In the genomic region with DNA sequence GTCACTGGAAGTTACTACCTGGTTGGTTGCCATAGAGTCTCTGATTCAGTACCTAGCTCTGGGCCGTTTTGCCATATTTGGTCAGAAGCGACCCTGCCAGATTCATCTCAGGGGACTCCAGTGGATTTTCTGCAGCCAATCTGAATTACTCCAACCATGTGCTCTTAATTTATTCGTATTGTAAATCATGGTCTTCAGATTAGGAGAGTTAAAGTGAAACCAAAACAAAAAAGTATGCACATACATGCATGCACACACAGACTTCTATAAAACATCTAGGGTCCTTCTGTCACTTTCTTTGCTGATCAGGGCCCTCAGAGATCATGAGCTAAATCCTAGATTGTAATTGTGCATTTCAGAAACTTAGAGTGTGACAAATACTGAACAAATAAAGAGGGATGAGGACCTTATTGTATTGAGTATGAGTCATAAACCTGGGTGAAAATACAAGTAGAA, we compare ENCODE assay signal across 16 cellular contexts.
DNase-seq lines count a peak whose midpoint lies in the region; ATAC-seq and TF ChIP-seq lines count a peak whose summit lies in the region.
"Had no signal": no experiment of that assay in that cellular context is flagged by ENCODE, and none has a peak within 500 bp of the region (broad histone marks: within the 10 kb centered on the region; RNA-seq: fewer than 3 reads in every experiment).

No MANE protein-coding gene starts in this region.

- no peak overlapping the region for H3K9ac ChIP-seq in PC-3 (ENCODE audit: low read length)

- H3K79me2 ChIP-seq in PC-3 (ENCODE audit: low read length): no peaks in the 10 kb centered on the region
- H3K79me2 ChIP-seq in GM23338 (replicated peaks; ENCODE audit: insufficient read depth): no peaks in the 10 kb centered on the region

- TF ChIP-seq CTCF in AG09319 (IDR thresholded peaks at IDR 0.05; ENCODE audit: low read depth, low read length) (no peak), PC-3 (conservative IDR thresholded peaks at IDR 0.05; ENCODE audit: low read depth, low read length) (no peak), GM23338 (conservative IDR thresholded peaks at IDR 0.05; ENCODE audit: low read depth in 2 of 2) (no peak)

- H3K9me3 ChIP-seq in PC-3 (ENCODE audit: low read length): no peaks in the 10 kb centered on the region
- H3K9me3 ChIP-seq: BE2C, ovary, thoracic aorta had no signal

- H3K4me1 Mint-ChIP-seq in GM23338: peaks cover 10% of the 10 kb centered on the region

- H3K27ac ChIP-seq in PC-3 (ENCODE audit: low read length): peak overlapping the region; percentile 37
- H3K27ac ChIP-seq in GM23338 (ENCODE audit: low read depth): no peak overlapping the region
- H3K27ac ChIP-seq: ovary, thoracic aorta had no signal

- H3K9me2 ChIP-seq in PC-3 (replicated peaks; ENCODE audit: low read length): no peaks in the 10 kb centered on the region
- 0 out of 2 replicates have a peak, but pooled peaks cover 3% of the 10 kb centered on the region for H3K9me2 ChIP-seq in GM23338 (ENCODE audit: insufficient read depth)

- DNase-seq in AG09319 (ENCODE audit: extremely low read depth, low read depth) (peak; percentile 27), H4 (ENCODE audit: low spot score) (peak; percentile 15), PC-3 (peak; percentile 63), fibroblast of peridontal ligament (ENCODE audit: extremely low read depth) (peak; percentile 87), GM23338 (ENCODE audit: low spot score) (no peak), NCI-H187 (lab: John Stamatoyannopoulos, UW) (no peak)
- DNase-seq: activated CD4-positive, alpha-beta T cell treated with anti-CD3 and anti-CD28 coated beads, Interleukin-2, amount 50 U/mL, for 48 hours; BE2C; NCI-H187 treated with DMSO at 0.1 percent for 48 hours; ovary had no signal

- H3K27ac Mint-ChIP-seq in GM23338: no peak overlapping the region
- H3K27ac Mint-ChIP-seq: activated T-helper 2 cell treated with anti-CD3 and anti-CD28 coated beads, Interferon-gamma antibody, Interleukin-2, Interleukin-4, amounts not matched to agents 10 μg/mL and 5 μg/mL and 100 μg/mL, durations not matched to agents 14 hours and 24 hours and 36 hours; mesothelial cell of epicardium had no signal

- intact Hi-C loops in PC-3 (cut with micrococcal nuclease): no loop called here

- H3K27me3 ChIP-seq in PC-3 (ENCODE audit: low read length) (no peaks in the 10 kb centered on the region), GM23338 (ENCODE audit: insufficient read depth) (no peaks in the 10 kb centered on the region)
- H3K27me3 ChIP-seq: BE2C, ovary had no signal

- peak overlapping the region; percentile 71 for H3K4me2 ChIP-seq in PC-3 (ENCODE audit: low read length)
- H3K4me2 ChIP-seq in GM23338: no peak overlapping the region

- H3K27me3 Mint-ChIP-seq in GM23338 (ENCODE audit: insufficient read depth, low read depth, poor library complexity): no peaks in the 10 kb centered on the region

- no peaks in the 10 kb centered on the region for H3F3A ChIP-seq in PC-3 (ENCODE audit: low read length, unreplicated experiment)
- no peaks in the 10 kb centered on the region for H3F3A ChIP-seq in GM23338 (replicated peaks; ENCODE audit: low read depth)

- H3K36me3 Mint-ChIP-seq in GM23338 (ENCODE audit: low read depth): no peaks in the 10 kb centered on the region
- H3K36me3 Mint-ChIP-seq: mesothelial cell of epicardium had no signal

- peak overlapping the region; percentile 30 for H3K4me3 ChIP-seq in PC-3 (ENCODE audit: low read length)
- no peak overlapping the region for H3K4me3 ChIP-seq in GM23338
- H3K4me3 ChIP-seq: ovary, thoracic aorta had no signal

- peaks cover 32% of the 10 kb centered on the region for H3K4me1 ChIP-seq in PC-3 (ENCODE audit: insufficient read depth, low read length)
- 0 out of 2 replicates have a peak, but pooled peaks cover 3% of the 10 kb centered on the region for H3K4me1 ChIP-seq in GM23338 (ENCODE audit: insufficient read depth)
- H3K4me1 ChIP-seq: BE2C had no signal

- CTCF ChIA-PET in PC-3 (lab: Charles Lee): interaction anchor here (1.0 kb wide), 1 partner anchor 144 kb away, joined by 4 read pairs; no protein-coding TSS in a partner anchor

- POLR2A ChIA-PET in PC-3 (lab: Charles Lee; ENCODE audit: unreplicated experiment): no interaction called here

- no peaks in the 10 kb centered on the region for H3K36me3 ChIP-seq in PC-3 (ENCODE audit: low read depth, low read length)
- H3K36me3 ChIP-seq in GM23338 (ENCODE audit: insufficient read depth): no peaks in the 10 kb centered on the region
- H3K36me3 ChIP-seq: BE2C, ovary, thoracic aorta had no signal

- H3K9me3 Mint-ChIP-seq in GM23338: no peaks in the 10 kb centered on the region
- H3K9me3 Mint-ChIP-seq: activated T-helper 2 cell treated with anti-CD3 and anti-CD28 coated beads, Interferon-gamma antibody, Interleukin-2, Interleukin-4, amounts not matched to agents 10 μg/mL and 5 μg/mL and 100 μg/mL, durations not matched to agents 14 hours and 24 hours and 36 hours had no signal

- ATAC-seq in PC-3: peak; percentile 92
- ATAC-seq in GM23338: no peak
- no peak for ATAC-seq in HG03097 (IDR thresholded peaks at IDR 0.05; ENCODE audit: low FRiP score, unreplicated experiment)
- ATAC-seq in GM21529 (IDR thresholded peaks at IDR 0.05; ENCODE audit: unreplicated experiment): no peak
- ATAC-seq: Right ventricle myocardium inferior had no signal

- H4K20me1 ChIP-seq in PC-3 (ENCODE audit: low read length): no peaks in the 10 kb centered on the region
- H4K20me1 ChIP-seq in GM23338 (replicated peaks; ENCODE audit: insufficient read depth): no peaks in the 10 kb centered on the region

- H2AFZ ChIP-seq in PC-3 (ENCODE audit: low read length) (no peak overlapping the region), GM23338 (no peak overlapping the region)

- no TSS peak for BruUV-seq in PC-3 (replicated peaks; lab: Mats Ljungman, UMichigan)

- H3K4me3 Mint-ChIP-seq in GM23338: no peak overlapping the region
- H3K4me3 Mint-ChIP-seq: mesothelial cell of epicardium had no signal

TF ChIP-seq in GM23338, 12 proteins besides CTCF, POLR2A, EP300 and RAD21 (continues in another document):
- no peak for TF ChIP-seq CREB1 (CRISPR knock-in tag; IDR thresholded peaks at IDR 0.05; ENCODE audit: low read depth)
- TF ChIP-seq JUNB (IDR thresholded peaks at IDR 0.05; ENCODE audit: unreplicated experiment): no peak
- no peak for TF ChIP-seq ZNF462 (CRISPR knock-in tag; IDR thresholded peaks at IDR 0.05)
- no peak for TF ChIP-seq EZH2phosphoT487 (IDR thresholded peaks at IDR 0.05; ENCODE audit: unreplicated experiment)

Comparison
In these comparisons a context has a peak if more than half of its experiments do, and no peak if none do; other contexts are left out.
1. DNase-seq: peak in AG09319 (single experiment), H4 (single experiment), PC-3 (single experiment) and fibroblast of peridontal ligament (single experiment); none in GM23338 (single experiment) and NCI-H187 (0 of 2).